Comparison of ENCODE assay signal across 16 cellular contexts in genomic region chr11:69102161-69102695, GRCh38. TPM values are rescaled to one million over a fixed set of nuclear protein-coding genes. Genes with fewer than 3 reads are reported as not detected.
DNase-seq lines count a peak whose midpoint lies in the region; ATAC-seq, FAIRE-seq and TF ChIP-seq lines count a peak whose summit lies in the region.
"Had no signal": no experiment of that assay in that cellular context is flagged by ENCODE, and none has a peak within 500 bp of the region (broad histone marks: within the 10 kb centered on the region; RNA-seq: fewer than 3 reads in every experiment).

No MANE protein-coding gene starts in this region.

- H3K4me2 ChIP-seq in A549: peak overlapping the region; percentile 24; the same call in 1 of the 3 replicates

- no peak for FAIRE-seq in A549 (lab: Jason Lieb, UNC)
- FAIRE-seq in kidney (lab: Jason Lieb, UNC): no peak
- FAIRE-seq: H54, K562 had no signal

- peak; percentile 6 to 24; a peak in 2 of 6 replicates for ATAC-seq in A549
- ATAC-seq in GM19035 (IDR thresholded peaks at IDR 0.05; ENCODE audit: unreplicated experiment): no peak

- TF ChIP-seq POLR2A in A549 (IDR thresholded peaks at IDR 0.05; ENCODE audit: low read length): no peak

- 61% methylated on average over 5 of the region's 7 CpGs for WGBS in A549 (ENCODE audit: missing lambda C conversion rate)

- TF ChIP-seq EP300 in A549 (IDR thresholded peaks at IDR 0.05) (no peak), Ishikawa (IDR thresholded peaks at IDR 0.05; ENCODE audit: borderline replicate concordance) (no peak)

- POLR2A ChIA-PET in A549 (lab: Yijun Ruan, JAX): interaction anchor here (0.7 to 2.0 kb wide), 7 partner anchors 192 to 568 kb away, joined by 3 to 7 read pairs (median 3); partner anchors contain the start of gene MYEOV
- POLR2A ChIA-PET in HEK293T (lab: Yijun Ruan, JAX): interaction anchor here (0.8 kb wide), 1 partner anchor 537 kb away, joined by 4 read pairs; no protein-coding TSS in a partner anchor

- intact Hi-C loops in kidney (cut with DNase I): loop anchor here (5.0 kb wide), 1 partner anchor 545 kb away; no protein-coding TSS in a partner anchor

- CTCF ChIA-PET in A549 (lab: Yijun Ruan, JAX): interaction anchor here (0.5 to 15.2 kb wide), 89 partner anchors 7 to 1097 kb away, joined by 3 to 262 read pairs (median 4); partner anchors contain the start of genes CCND1, LINC01488, LTO1 and MYEOV
- CTCF ChIA-PET in HEK293T (lab: Yijun Ruan, JAX): interaction anchor here (0.8 to 1.2 kb wide), 3 partner anchors 29 to 541 kb away, joined by 3 to 6 read pairs (median 4); no protein-coding TSS in a partner anchor

- peaks cover 4% of the 10 kb centered on the region for H3K4me1 Mint-ChIP-seq in activated naive CD8-positive, alpha-beta T cell treated with anti-CD3 and anti-CD28 coated beads for 36 hours

- H3K4me3 ChIP-seq in A549: no peak overlapping the region
- H3K4me3 ChIP-seq in kidney (ENCODE audit: low read length in 2 of 2): no peak overlapping the region
- H3K4me3 ChIP-seq: BLaER1 treated with 17β-estradiol and CSF1 and Interleukin-3, amounts not matched to agents 10 nM and 100 nM; GM12878; K562 had no signal

- H3K9ac ChIP-seq in kidney (ENCODE audit: low read length in 2 of 2): peak overlapping the region in 1 of 2 donors; percentile 26
- H3K9ac ChIP-seq: BLaER1 treated with 17β-estradiol and CSF1 and Interleukin-3, amounts not matched to agents 10 nM and 100 nM had no signal

- no peaks in the 10 kb centered on the region for H3K36me3 ChIP-seq in kidney (ENCODE audit: control insufficient read depth in 1 of 2, insufficient read depth in 2 of 2, low read length in 2 of 2)
- H3K36me3 ChIP-seq: BLaER1 treated with 17β-estradiol and CSF1 and Interleukin-3, amounts not matched to agents 10 nM and 100 nM had no signal

- H3K36me3 Mint-ChIP-seq in activated naive CD8-positive, alpha-beta T cell treated with anti-CD3 and anti-CD28 coated beads for 36 hours: no peaks in the 10 kb centered on the region
- H3K36me3 Mint-ChIP-seq: CD4-positive, CD25-positive, alpha-beta regulatory T cell had no signal

- DNase-seq in A549 (ENCODE audit: low read depth in 1 of 2, low spot score in 1 of 2) (no peak), kidney (peak; percentile 63), HEK293T (ENCODE audit: extremely low spot score) (no peak), KBM-7 (no peak)
- no peak for DNase-seq in activated naive CD8-positive, alpha-beta T cell treated with anti-CD3 and anti-CD28 coated beads for 36 hours
- DNase-seq: DMS79 had no signal

- H3K27me3 Mint-ChIP-seq in activated naive CD8-positive, alpha-beta T cell treated with anti-CD3 and anti-CD28 coated beads for 36 hours: no peaks in the 10 kb centered on the region
- H3K27me3 Mint-ChIP-seq: CD4-positive, CD25-positive, alpha-beta regulatory T cell had no signal

- H3K9me3 ChIP-seq in A549 (no peaks in the 10 kb centered on the region), kidney (ENCODE audit: control insufficient read depth in 1 of 2, low read length in 2 of 2) (no peaks in the 10 kb centered on the region)

- H3K4me3 Mint-ChIP-seq in activated naive CD8-positive, alpha-beta T cell treated with anti-CD3 and anti-CD28 coated beads for 36 hours: no peak overlapping the region
- H3K4me3 Mint-ChIP-seq: CD4-positive, CD25-positive, alpha-beta regulatory T cell had no signal

- H3K27ac ChIP-seq in 22Rv1 (peak overlapping the region; percentile 68), A549 (peak overlapping the region; percentile 63 to 71; a peak in 5 of 6 replicates), kidney (ENCODE audit: low read depth in 2 of 2, low read length in 2 of 2) (no peak overlapping the region)
- H3K27ac ChIP-seq: BLaER1 treated with 17β-estradiol and CSF1 and Interleukin-3, amounts not matched to agents 10 nM and 100 nM had no signal

- no peaks in the 10 kb centered on the region for H3K9me3 Mint-ChIP-seq in activated naive CD8-positive, alpha-beta T cell treated with anti-CD3 and anti-CD28 coated beads for 36 hours

- TF ChIP-seq CTCF in 22Rv1 (IDR thresholded peaks at IDR 0.05) (no peak), A549 (IDR thresholded peaks at IDR 0.05) (no peak), kidney (IDR thresholded peaks at IDR 0.05; ENCODE audit: borderline replicate concordance, extremely low read depth, insufficient read depth) (no peak)

- in situ Hi-C loops in KBM-7 (cut with MboI; ENCODE audit: low pct_unique_long_range_greater_than_20kb, low sequenced_read_pairs): no loop called here

- no peak for TF ChIP-seq RAD21 in A549 (conservative IDR thresholded peaks at IDR 0.05 in 1 of 2, IDR thresholded peaks at IDR 0.05 in 1 of 2)
- TF ChIP-seq RAD21 in Ishikawa (IDR thresholded peaks at IDR 0.05; ENCODE audit: low read depth): no peak

- H3K4me1 ChIP-seq in A549 (peaks cover 28% of the 10 kb centered on the region), kidney (ENCODE audit: control insufficient read depth in 1 of 2, insufficient read depth in 1 of 2, low read depth in 1 of 2, low read length in 2 of 2) (peaks cover 6 to 24% of the 10 kb centered on the region in 2 donors)

- no peak overlapping the region for H3K27ac Mint-ChIP-seq in activated naive CD8-positive, alpha-beta T cell treated with anti-CD3 and anti-CD28 coated beads for 36 hours

TF ChIP-seq in A549, 52 proteins besides CTCF, POLR2A, EP300 and RAD21 (continues in another document):
- TF ChIP-seq POLR2AphosphoS2 (conservative IDR thresholded peaks at IDR 0.05; ENCODE audit: low read length) (no peak), RFX5 (IDR thresholded peaks at IDR 0.05) (no peak), TP53 (CRISPR knock-in tag; IDR thresholded peaks at IDR 0.05) (no peak), ZNF302 (CRISPR knock-in tag; IDR thresholded peaks at IDR 0.05) (no peak), ZFP36 (IDR thresholded peaks at IDR 0.05; ENCODE audit: borderline replicate concordance, partially characterized antibody) (no peak), HOXB5 (CRISPR knock-in tag; IDR thresholded peaks at IDR 0.05) (no peak), RNF2 (IDR thresholded peaks at IDR 0.05; ENCODE audit: borderline replicate concordance, low read depth) (no peak), HOXA7 (CRISPR knock-in tag; IDR thresholded peaks at IDR 0.05) (no peak), KDM5A (IDR thresholded peaks at IDR 0.05) (no peak), CBX8 (IDR thresholded peaks at IDR 0.05) (no peak), FOSB (CRISPR knock-in tag; IDR thresholded peaks at IDR 0.05) (no peak), BHLHE40 (IDR thresholded peaks at IDR 0.05; ENCODE audit: low read depth, low read length) (no peak), ZSCAN20 (CRISPR knock-in tag; IDR thresholded peaks at IDR 0.05) (no peak)

TF ChIP-seq in Ishikawa, 13 proteins besides CTCF, POLR2A, EP300 and RAD21 (continues in another document):
- TF ChIP-seq EGR1 (IDR thresholded peaks at IDR 0.05) (no peak), ZBTB7A (IDR thresholded peaks at IDR 0.05; ENCODE audit: low read depth) (0 out of 2 replicates have a peak, but pooled peaks have one; percentile 10), TCF12 (IDR thresholded peaks at IDR 0.05; ENCODE audit: low read depth) (no peak), USF1 (IDR thresholded peaks at IDR 0.05) (no peak), YY1 (IDR thresholded peaks at IDR 0.05; ENCODE audit: low read depth) (no peak)

TF ChIP-seq in HEK293T, 16 proteins besides CTCF, POLR2A, EP300 and RAD21:
- no peak for TF ChIP-seq L3MBTL2 (conservative IDR thresholded peaks at IDR 0.05)
- TF ChIP-seq TARDBP (IDR thresholded peaks at IDR 0.05): no peak
- TF ChIP-seq PKNOX1 (IDR thresholded peaks at IDR 0.05): no peak
- no peak for TF ChIP-seq NFRKB (IDR thresholded peaks at IDR 0.05)
- no peak for TF ChIP-seq FOXK2 (IDR thresholded peaks at IDR 0.05)
- TF ChIP-seq SP1 (IDR thresholded peaks at IDR 0.05): no peak
- no peak for TF ChIP-seq ARNT (IDR thresholded peaks at IDR 0.05)
- no peak for TF ChIP-seq SUZ12 (IDR thresholded peaks at IDR 0.05)
- no peak for TF ChIP-seq CTBP1 (IDR thresholded peaks at IDR 0.05; ENCODE audit: borderline replicate concordance)
- TF ChIP-seq LEF1 (IDR thresholded peaks at IDR 0.05; ENCODE audit: borderline replicate concordance): no peak
- no peak for TF ChIP-seq HDGF (IDR thresholded peaks at IDR 0.05; ENCODE audit: borderline replicate concordance)

RNA-seq across cellular contexts. Expression of gene TPCN2, which starts 53.5 kb away (rescaled TPM):
- polyA plus RNA-seq in A549 (2011; rRNA removed) (8.1 and 8.9 TPM in 2 replicates), A549 (2017; fragmentation: RNase III; extraction: RNeasy Plus Mini Kit Qiagen cat#74134 plus additional on column Dnase treatment) (8.8 to 9.1 TPM (median 9.0 TPM) in 3 replicates), kidney (ENCODE audit: insufficient read depth, low read depth, low replicate concordance) (12.9 TPM)
- polyA plus RNA-seq in A549 (2012; cell fraction: cytosol; rRNA removed): 9.4 and 11.6 TPM in 2 replicates
- polyA plus RNA-seq in A549 (2012; cell fraction: nucleus; rRNA removed): 34.4 and 38.1 TPM in 2 replicates
- 10.1 and 13.1 TPM in 2 replicates for polyA minus RNA-seq in A549 (2011; rRNA and poly(A)+ RNA removed)
- total RNA-seq in kidney: 22.4 TPM
- 10 to 100 TPM; 10.9 to 11.3 TPM for total RNA-seq in activated naive CD8-positive, alpha-beta T cell treated with anti-CD3 and anti-CD28 coated beads for 36 hours

RNA-seq across cellular contexts. Expression of gene SMIM38, which starts 53.5 kb away (rescaled TPM):
- polyA plus RNA-seq in A549 (2011; rRNA removed) (0.08 and 0.24 TPM in 2 replicates), A549 (2017; fragmentation: RNase III; extraction: RNeasy Plus Mini Kit Qiagen cat#74134 plus additional on column Dnase treatment) (0.05 to 0.08 TPM in 2 of 3 replicates, not detected in the other), kidney (ENCODE audit: insufficient read depth, low read depth, low replicate concordance) (0.19 TPM)
- 0.01 TPM in 2 replicates for polyA plus RNA-seq in A549 (2012; cell fraction: cytosol; rRNA removed)
- polyA plus RNA-seq in A549 (2012; cell fraction: nucleus; rRNA removed): 0.23 and 0.27 TPM in 2 replicates
- 0.15 and 0.21 TPM in 2 replicates for polyA minus RNA-seq in A549 (2011; rRNA and poly(A)+ RNA removed)
- total RNA-seq in kidney: 0.63 TPM
- total RNA-seq in activated naive CD8-positive, alpha-beta T cell treated with anti-CD3 and anti-CD28 coated beads for 36 hours: under 1 TPM; 0.19 to 0.20 TPM
- total RNA-seq: G401, HT1080 had no signal

Comparison
In these comparisons a context has a peak if more than half of its experiments do, and no peak if none do; other contexts are left out.
1. H3K27ac ChIP-seq: peak in 22Rv1 (single experiment) and A549 (2 of 2); none in kidney (0 of 2).